Comparison of ENCODE assay signal across 16 cellular contexts in genomic region chr13:62278271-62278670, GRCh38.
"Had no signal": no experiment of that assay in that cellular context is flagged by ENCODE, and none has a peak within 500 bp of the region (broad histone marks: within the 10 kb centered on the region; RNA-seq: fewer than 3 reads in every experiment).

No MANE protein-coding gene starts in this region.

- H3K4me1 Mint-ChIP-seq: activated B cell treated with CpG ODN at 0.5 μM for 24 hours; activated CD4-positive, alpha-beta T cell treated with anti-CD3 and anti-CD28 coated beads, Interleukin-2, amount 10 ng/mL, durations not matched to agents 7 days and 5 days; activated naive CD4-positive, alpha-beta T cell treated with anti-CD3 and anti-CD28 coated beads, Interleukin-2, amount 10 ng/mL, durations not matched to agents 7 days and 5 days had no signal

- H3K36me3 ChIP-seq: adrenal gland, gastrocnemius medialis, ovary, stomach, thoracic aorta had no signal

- H3K27me3 ChIP-seq: adrenal gland, gastrocnemius medialis, ovary, stomach had no signal

- H3K27me3 Mint-ChIP-seq: activated B cell treated with CpG ODN at 0.5 μM for 24 hours; activated CD4-positive, alpha-beta T cell treated with anti-CD3 and anti-CD28 coated beads, Interleukin-2, amount 10 ng/mL, durations not matched to agents 7 days and 5 days; activated naive CD4-positive, alpha-beta T cell treated with anti-CD3 and anti-CD28 coated beads, Interleukin-2, amount 10 ng/mL, durations not matched to agents 7 days and 5 days had no signal

- DNase-seq: activated B cell treated with CpG ODN at 0.5 μM for 24 hours; activated CD4-positive, alpha-beta T cell treated with anti-CD3 and anti-CD28 coated beads, Interleukin-2, amount 10 ng/mL, durations not matched to agents 7 days and 5 days; activated naive CD4-positive, alpha-beta T cell treated with anti-CD3 and anti-CD28 coated beads, Interleukin-2, amount 10 ng/mL, durations not matched to agents 7 days and 5 days; adrenal gland; effector CD8-positive, alpha-beta T cell; gastrocnemius medialis; kidney; left ventricle myocardium superior; mesenchymal stem cell; ovary; stimulated activated CD4-positive, alpha-beta T cell treated with anti-CD3 and anti-CD28 coated beads, Interleukin-4, amount 100 ng/mL, for 4 hours; stomach had no signal

- ATAC-seq: gastrocnemius medialis, left ventricle myocardium superior had no signal

- H3K27ac Mint-ChIP-seq: activated B cell treated with CpG ODN at 0.5 μM for 24 hours; activated CD4-positive, alpha-beta T cell treated with anti-CD3 and anti-CD28 coated beads, Interleukin-2, amount 10 ng/mL, durations not matched to agents 7 days and 5 days; activated naive CD4-positive, alpha-beta T cell treated with anti-CD3 and anti-CD28 coated beads, Interleukin-2, amount 10 ng/mL, durations not matched to agents 7 days and 5 days; activated T-helper 2 cell treated with anti-CD3 and anti-CD28 coated beads, Interferon-gamma antibody, Interleukin-2, Interleukin-4, amounts not matched to agents 10 μg/mL and 5 μg/mL and 100 μg/mL, durations not matched to agents 14 hours and 24 hours and 36 hours had no signal

- H3K4me1 ChIP-seq: adrenal gland, gastrocnemius medialis, stomach had no signal

- H3K4me3 ChIP-seq: adrenal gland, coronary artery, gastrocnemius medialis, ovary, stomach, thoracic aorta had no signal

- FAIRE-seq: kidney had no signal

- H3K27ac ChIP-seq: adrenal gland, coronary artery, epithelial cell of prostate, gastrocnemius medialis, ovary, stomach, thoracic aorta had no signal

- H3K9me3 ChIP-seq: adrenal gland, gastrocnemius medialis, ovary, stomach, thoracic aorta had no signal

- H3K36me3 Mint-ChIP-seq: activated naive CD4-positive, alpha-beta T cell treated with anti-CD3 and anti-CD28 coated beads, Interleukin-2, amount 10 ng/mL, durations not matched to agents 7 days and 5 days had no signal

- H3K4me3 Mint-ChIP-seq: activated B cell treated with CpG ODN at 0.5 μM for 24 hours; activated CD4-positive, alpha-beta T cell treated with anti-CD3 and anti-CD28 coated beads, Interleukin-2, amount 10 ng/mL, durations not matched to agents 7 days and 5 days; activated naive CD4-positive, alpha-beta T cell treated with anti-CD3 and anti-CD28 coated beads, Interleukin-2, amount 10 ng/mL, durations not matched to agents 7 days and 5 days had no signal
